Comparison of ENCODE assay signal across 9 cellular contexts in genomic region chr2:207394203-207394741, GRCh38.
DNase-seq lines count a peak whose midpoint lies in the region; ATAC-seq and TF ChIP-seq lines count a peak whose summit lies in the region.
"Had no signal": no experiment of that assay in that cellular context is flagged by ENCODE, and none has a peak within 500 bp of the region (broad histone marks: within the 10 kb centered on the region; RNA-seq: fewer than 3 reads in every experiment).

No MANE protein-coding gene starts in this region.

- BruUV-seq in PC-3 (replicated peaks; lab: Mats Ljungman, UMichigan): TSS peak; percentile 98

- H3K4me2 ChIP-seq in PC-3 (ENCODE audit: low read length): peak overlapping the region; percentile 43

- CTCF ChIA-PET in PC-3 (lab: Charles Lee): interaction anchor here (0.6 kb wide), 1 partner anchor 372 kb away, joined by 10 read pairs; no protein-coding TSS in a partner anchor

- intact Hi-C loops in PC-3 (cut with micrococcal nuclease): loop anchor here (2.0 kb wide), 6 partner anchors 55 to 227 kb away; no protein-coding TSS in a partner anchor
- intact Hi-C loops in transverse colon (cut with DNase I; ENCODE audit: low total_unique reads): no loop called here
- intact Hi-C loops in sigmoid colon (cut with DNase I): no loop called here

- H3K4me3 ChIP-seq in PC-3 (ENCODE audit: low read length): no peak overlapping the region
- no peak overlapping the region for H3K4me3 ChIP-seq in choroid plexus epithelial cell (ENCODE audit: low read depth, low read length)
- no peak overlapping the region for H3K4me3 ChIP-seq in transverse colon
- H3K4me3 ChIP-seq in sigmoid colon: no peak overlapping the region

- H3K9ac ChIP-seq in PC-3 (ENCODE audit: low read length): peak overlapping the region; percentile 85

- no peaks in the 10 kb centered on the region for H3K9me2 ChIP-seq in PC-3 (replicated peaks; ENCODE audit: low read length)

- POLR2A ChIA-PET in PC-3 (lab: Charles Lee; ENCODE audit: unreplicated experiment): interaction anchor here (0.7 kb wide), 1 partner anchor 137 kb away, joined by 3 read pairs; no protein-coding TSS in a partner anchor

- peak; percentile 9 for ATAC-seq in PC-3

- H3K79me2 ChIP-seq in PC-3 (ENCODE audit: low read length): no peaks in the 10 kb centered on the region

- H3F3A ChIP-seq in PC-3 (ENCODE audit: low read length, unreplicated experiment): peaks cover 4% of the 10 kb centered on the region

- H3K27me3 ChIP-seq in PC-3 (ENCODE audit: low read length) (no peaks in the 10 kb centered on the region), transverse colon (no peaks in the 10 kb centered on the region), sigmoid colon (no peaks in the 10 kb centered on the region)

- DNase-seq in GM03348 (ENCODE audit: low spot score) (peak; percentile 14), PC-3 (peak; percentile 55), choroid plexus epithelial cell (ENCODE audit: low read depth) (peak; percentile 64), non-pigmented ciliary epithelial cell (ENCODE audit: low read depth) (peak; percentile 20), NCI-H446 (lab: John Stamatoyannopoulos, UW) (no peak), transverse colon (no peak), sigmoid colon (no peak), NCI-H146 (lab: John Stamatoyannopoulos, UW) (no peak)
- DNase-seq: activated effector memory CD4-positive, alpha-beta T cell treated with Interleukin-2 at 50 U/mL for 16 hours had no signal

- peaks cover 23% of the 10 kb centered on the region for H3K4me1 ChIP-seq in PC-3 (ENCODE audit: insufficient read depth, low read length)
- H3K4me1 ChIP-seq in transverse colon: no peaks in the 10 kb centered on the region
- no peaks in the 10 kb centered on the region for H3K4me1 ChIP-seq in sigmoid colon

- H4K20me1 ChIP-seq in PC-3 (ENCODE audit: low read length): no peaks in the 10 kb centered on the region

- H3K36me3 ChIP-seq in PC-3 (ENCODE audit: low read depth, low read length) (no peaks in the 10 kb centered on the region), transverse colon (no peaks in the 10 kb centered on the region), sigmoid colon (no peaks in the 10 kb centered on the region)

- H3K27ac ChIP-seq in PC-3 (ENCODE audit: low read length): peak overlapping the region; percentile 98
- no peak overlapping the region for H3K27ac ChIP-seq in transverse colon
- H3K27ac ChIP-seq in sigmoid colon: no peak overlapping the region

- peak overlapping the region; percentile 21; the same call in 1 of the 2 replicates for H2AFZ ChIP-seq in PC-3 (ENCODE audit: low read length)

- 69 to 79% methylated on average over 2 to 3 of the region's 3 CpGs for WGBS in transverse colon (ENCODE audit: low coverage in 1 of 2), 2 donors
- 86 to 88% methylated on average over 3 of the region's 3 CpGs for WGBS in sigmoid colon, 2 donors

- in situ Hi-C loops in transverse colon (cut with MboI; ENCODE audit: low pct_ligation_motif_present in 1 of 4, low pct_unique_long_range_greater_than_20kb in 1 of 4, low sequenced_read_pairs in 3 of 4): no loop called here

- TF ChIP-seq POLR2A in transverse colon (IDR thresholded peaks at IDR 0.05) (no peak), sigmoid colon (IDR thresholded peaks at IDR 0.05) (no peak)

- H3K9me3 ChIP-seq in PC-3 (ENCODE audit: low read length) (no peaks in the 10 kb centered on the region), transverse colon (no peaks in the 10 kb centered on the region), sigmoid colon (no peaks in the 10 kb centered on the region)

- TF ChIP-seq CTCF in PC-3 (conservative IDR thresholded peaks at IDR 0.05; ENCODE audit: low read depth, low read length) (no peak), choroid plexus epithelial cell (conservative IDR thresholded peaks at IDR 0.05; ENCODE audit: low read depth, low read length) (no peak), transverse colon (IDR thresholded peaks at IDR 0.05) (no peak), sigmoid colon (IDR thresholded peaks at IDR 0.05) (no peak)

- TF ChIP-seq EP300 in transverse colon (IDR thresholded peaks at IDR 0.05; ENCODE audit: low read depth) (no peak), sigmoid colon (IDR thresholded peaks at IDR 0.05) (no peak)

Comparison
In these comparisons a context has a peak if more than half of its experiments do, and no peak if none do; other contexts are left out.
1. DNase-seq: peak in GM03348 (single experiment), PC-3 (single experiment), choroid plexus epithelial cell (single experiment) and non-pigmented ciliary epithelial cell (single experiment); none in NCI-H446 (0 of 2), transverse colon (single experiment), sigmoid colon (single experiment) and NCI-H146 (single experiment).